ENCODE assay signal across 24 cellular contexts in the genomic region with DNA sequence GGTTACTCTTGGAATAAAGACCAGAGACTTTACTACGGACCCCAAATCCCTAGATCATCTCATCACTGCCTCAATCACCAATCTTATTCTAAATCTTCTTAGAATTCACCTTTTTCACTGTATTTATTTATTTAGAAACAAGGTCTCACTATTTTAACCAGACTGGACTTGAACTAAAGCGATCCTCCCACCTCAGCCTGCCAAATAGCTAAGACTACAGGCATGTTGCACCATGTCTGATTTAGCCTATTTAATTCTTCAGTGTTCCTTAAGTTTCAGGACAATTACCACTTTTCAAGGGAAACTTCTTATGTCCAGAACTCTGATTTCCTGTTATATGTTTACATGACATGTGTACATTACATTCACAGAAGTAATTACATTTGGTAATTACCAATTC.
"Had no signal": no experiment of that assay in that cellular context is flagged by ENCODE, and none has a peak within 500 bp of the region (broad histone marks: within the 10 kb centered on the region; RNA-seq: fewer than 3 reads in every experiment).

No MANE protein-coding gene starts in this region.

- H3K27me3 ChIP-seq: dorsolateral prefrontal cortex, esophagus squamous epithelium, gastrocnemius medialis, heart right ventricle, left lung had no signal

- FAIRE-seq: endothelial cell of umbilical vein, islet of Langerhans had no signal

- H3K4me3 ChIP-seq: coronary artery, dorsolateral prefrontal cortex, esophagus squamous epithelium, gastrocnemius medialis, heart right ventricle, left lung, lower lobe of right lung had no signal

- H3K27ac Mint-ChIP-seq: memory B cell; naive thymus-derived CD4-positive, alpha-beta T cell; natural killer cell had no signal

- H3K27ac ChIP-seq: coronary artery, dorsolateral prefrontal cortex, gastrocnemius medialis, heart right ventricle, left lung, lower lobe of right lung had no signal

- H3K36me3 ChIP-seq: esophagus squamous epithelium, gastrocnemius medialis, heart right ventricle, left lung, lower lobe of right lung had no signal

- H3K4me1 Mint-ChIP-seq: memory B cell; naive thymus-derived CD4-positive, alpha-beta T cell; natural killer cell had no signal

- H3K36me3 Mint-ChIP-seq: memory B cell; naive thymus-derived CD4-positive, alpha-beta T cell had no signal

- DNase-seq: dermis blood vessel endothelial cell; dorsolateral prefrontal cortex; effector CD4-positive, alpha-beta T cell; effector memory CD4-positive, alpha-beta T cell; esophagus squamous epithelium; foreskin fibroblast; foreskin melanocyte; gastrocnemius medialis; glutamatergic neuron; head of caudate nucleus; heart right ventricle; hippocampal formation; left cardiac atrium; left lung; left ventricle myocardium superior; lower lobe of right lung; mesendoderm; midbrain; naive thymus-derived CD4-positive, alpha-beta T cell; natural killer cell had no signal

- H3K27me3 Mint-ChIP-seq: memory B cell; naive thymus-derived CD4-positive, alpha-beta T cell had no signal

- H3K4me3 Mint-ChIP-seq: memory B cell; naive thymus-derived CD4-positive, alpha-beta T cell; natural killer cell had no signal

- H3K4me1 ChIP-seq: gastrocnemius medialis, heart right ventricle, left lung, lower lobe of right lung had no signal

- H3K9me3 ChIP-seq: gastrocnemius medialis had no signal
